In genomic region chr6:106247293-106247692, GRCh38 we compare ENCODE assay signal across 14 cellular contexts.
DNase-seq lines count a peak whose midpoint lies in the region; ATAC-seq, FAIRE-seq and TF ChIP-seq lines count a peak whose summit lies in the region.
"Had no signal": no experiment of that assay in that cellular context is flagged by ENCODE, and none has a peak within 500 bp of the region (broad histone marks: within the 10 kb centered on the region; RNA-seq: fewer than 3 reads in every experiment).

No MANE protein-coding gene starts in this region.

- no peak overlapping the region for H3K9ac ChIP-seq in SK-N-SH
- H3K9ac ChIP-seq: neural progenitor cell had no signal

- POLR2A ChIA-PET in SK-N-SH (lab: Yijun Ruan, JAX): no interaction called here

- TF ChIP-seq RAD21 in SK-N-SH (IDR thresholded peaks at IDR 0.05; ENCODE audit: low read length): no peak

- TF ChIP-seq EP300 in SK-N-SH (IDR thresholded peaks at IDR 0.05; ENCODE audit: borderline replicate concordance in 1 of 2, low read depth in 1 of 2, low read length in 1 of 2): no peak

- H3K36me3 ChIP-seq in SK-N-SH (replicated peaks in 1 of 2; ENCODE audit: control insufficient read depth in 1 of 2, insufficient read depth in 2 of 2, low read length in 1 of 2) (peaks cover 7 to 43% of the 10 kb centered on the region in 2 experiments), left lung (peaks cover 0 to 8% of the 10 kb centered on the region in 2 donors)
- H3K36me3 ChIP-seq: neural progenitor cell had no signal

- no peak for DNase-seq in SK-N-SH
- no peak for DNase-seq in left lung
- no peak for DNase-seq in GM19240 (ENCODE audit: insufficient read length, low spot score)
- DNase-seq in GOT3 (lab: John Stamatoyannopoulos, UW): no peak
- DNase-seq in HTR-8/SVneo (ENCODE audit: insufficient read length, low spot score): no peak
- DNase-seq: heart right ventricle, Kasumi-1, left colon, transverse colon had no signal

- H3K27ac ChIP-seq in SK-N-SH (ENCODE audit: low read depth in 2 of 2, low read length in 1 of 2) (peak overlapping the region; percentile 41 to 62), left lung (no peak overlapping the region)
- H3K27ac ChIP-seq: heart right ventricle, neural progenitor cell, SJSA1, transverse colon had no signal

- H3K4me3 ChIP-seq in SK-N-SH (ENCODE audit: low read depth in 2 of 2, low read length in 1 of 2) (no peak overlapping the region), left lung (no peak overlapping the region)
- H3K4me3 ChIP-seq: heart right ventricle, neural progenitor cell, SJSA1, transverse colon had no signal

- H2AFZ ChIP-seq in SK-N-SH (ENCODE audit: low read depth): no peak overlapping the region
- H2AFZ ChIP-seq: neural progenitor cell had no signal

- FAIRE-seq in HTR-8/SVneo (lab: Jason Lieb, UNC): no peak

- peak; percentile 51 for ATAC-seq in GM19035 (IDR thresholded peaks at IDR 0.05; ENCODE audit: unreplicated experiment)
- peak; percentile 50 for ATAC-seq in HG02588 (IDR thresholded peaks at IDR 0.05; ENCODE audit: unreplicated experiment)
- peak; percentile 66 for ATAC-seq in left lung
- ATAC-seq in esophagus mucosa: no peak
- ATAC-seq: heart right ventricle, left colon had no signal

- no peaks in the 10 kb centered on the region for H3K9me3 ChIP-seq in SK-N-SH
- H3K9me3 ChIP-seq in left lung: no peaks in the 10 kb centered on the region
- H3K9me3 ChIP-seq: heart right ventricle, SJSA1, transverse colon had no signal

- H3K4me1 ChIP-seq in SK-N-SH (ENCODE audit: control insufficient read depth in 1 of 2, insufficient read depth in 2 of 2, low read depth in 1 of 2, low read length in 1 of 2) (peaks cover under 1 to 16% of the 10 kb centered on the region in 2 experiments; a peak in 3 of 4 replicates), left lung (no peaks in the 10 kb centered on the region)
- H3K4me1 ChIP-seq: neural progenitor cell had no signal

- H3K27me3 ChIP-seq in SK-N-SH (ENCODE audit: insufficient read depth): no peaks in the 10 kb centered on the region
- H3K27me3 ChIP-seq in left lung: no peaks in the 10 kb centered on the region
- H3K27me3 ChIP-seq: heart right ventricle, neural progenitor cell, SJSA1, transverse colon had no signal

- peaks cover 28% of the 10 kb centered on the region for H3K79me2 ChIP-seq in SK-N-SH (ENCODE audit: insufficient read depth)

- H3F3A ChIP-seq in SK-N-SH (replicated peaks; ENCODE audit: insufficient read depth): peaks cover 25% of the 10 kb centered on the region

- no peaks in the 10 kb centered on the region for H3K9me2 ChIP-seq in SK-N-SH

- H3K4me2 ChIP-seq in SK-N-SH: no peak overlapping the region
- H3K4me2 ChIP-seq: neural progenitor cell had no signal

- no peaks in the 10 kb centered on the region for H4K20me1 ChIP-seq in SK-N-SH (ENCODE audit: insufficient read depth)

- intact Hi-C loops in left lung (cut with DNase I): no loop called here

- no peak for TF ChIP-seq CTCF in SK-N-SH (IDR thresholded peaks at IDR 0.05)
- no peak for TF ChIP-seq CTCF in left lung (IDR thresholded peaks at IDR 0.05)

- 90% methylated on average over 3 of the region's 3 CpGs for WGBS in SK-N-SH (ENCODE audit: low lambda C conversion rate)

- CTCF ChIA-PET in SK-N-SH (lab: Yijun Ruan, JAX): interaction anchor here (1.0 kb wide), 1 partner anchor 12 kb away, joined by 3 read pairs; no protein-coding TSS in a partner anchor

TF ChIP-seq in SK-N-SH, 30 proteins besides CTCF, POLR2A, EP300 and RAD21:
- TF ChIP-seq ZBTB33 (IDR thresholded peaks at IDR 0.05; ENCODE audit: borderline replicate concordance, low read depth) (no peak), IRF3 (IDR thresholded peaks at IDR 0.05; ENCODE audit: low read depth, low read length) (no peak), MAX (IDR thresholded peaks at IDR 0.05; ENCODE audit: low read depth) (no peak), MEF2A (IDR thresholded peaks at IDR 0.05; ENCODE audit: borderline replicate concordance, low read depth) (no peak), USF1 (IDR thresholded peaks at IDR 0.05; ENCODE audit: borderline replicate concordance, low read depth) (no peak), SMC3 (IDR thresholded peaks at IDR 0.05; ENCODE audit: low read depth, low read length) (no peak), POLR2AphosphoS5 (IDR thresholded peaks at IDR 0.05; ENCODE audit: low read depth, low read length) (no peak), FOXM1 (IDR thresholded peaks at IDR 0.05; ENCODE audit: low read depth) (no peak), MXI1 (IDR thresholded peaks at IDR 0.05; ENCODE audit: low read depth, low read length) (no peak), NRF1 (IDR thresholded peaks at IDR 0.05; ENCODE audit: low read depth, low read length) (no peak), YY1 (IDR thresholded peaks at IDR 0.05; ENCODE audit: low read depth) (no peak), FOXJ3 (CRISPR knock-in tag; IDR thresholded peaks at IDR 0.05) (no peak), TCF12 (IDR thresholded peaks at IDR 0.05) (no peak)

Comparison
In these comparisons a context has a peak if more than half of its experiments do, and no peak if none do; other contexts are left out.
1. H3K27ac ChIP-seq: peak in SK-N-SH (2 of 2); none in left lung (0 of 2).